1 cellular context compared by ENCODE assay signal in the genomic region with DNA sequence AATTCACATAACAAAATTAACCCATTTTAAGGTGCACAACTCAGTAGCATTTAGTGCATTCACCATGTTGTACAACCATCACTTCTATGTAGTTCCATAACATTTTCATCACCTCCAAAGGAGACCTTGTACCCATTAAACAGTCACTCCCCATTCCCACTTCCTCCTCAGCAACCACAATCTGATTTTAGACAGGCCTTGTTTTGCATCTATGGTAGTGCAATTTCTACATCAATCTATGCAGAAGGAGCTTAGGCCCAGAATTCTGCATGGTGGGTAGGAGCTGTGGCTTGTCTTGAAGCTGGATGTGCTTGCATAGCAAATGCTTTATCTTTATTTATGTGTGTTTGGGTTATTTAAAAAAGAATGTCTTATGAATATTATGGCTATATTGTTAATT.
TF ChIP-seq lines count a peak whose summit lies in the region.

No MANE protein-coding gene starts in this region.

TF ChIP-seq in GM12878, 131 proteins besides CTCF, POLR2A, EP300 and RAD21:
- TF ChIP-seq EED (IDR thresholded peaks at IDR 0.05; ENCODE audit: low read depth) = 0 out of 2 replicates have a peak, but pooled peaks have one; percentile 29
- TF ChIP-seq SPI1 (IDR thresholded peaks at IDR 0.05; ENCODE audit: borderline replicate concordance, insufficient read depth, low read depth, low read length) = peak; percentile 81
- TF ChIP-seq RFX5 (IDR thresholded peaks at IDR 0.05; ENCODE audit: low read depth, low read length) = peak; percentile 65; the same call in 1 of the 2 replicates
- TF ChIP-seq LARP7 (IDR thresholded peaks at IDR 0.05) = no peak
- TF ChIP-seq RUNX3 (IDR thresholded peaks at IDR 0.05; ENCODE audit: low read length) = peak; percentile 88
- TF ChIP-seq IKZF1 (conservative IDR thresholded peaks at IDR 0.05) = peak; percentile 8
- TF ChIP-seq HDAC2 (IDR thresholded peaks at IDR 0.05) = no peak
- TF ChIP-seq SMAD5 (IDR thresholded peaks at IDR 0.05; ENCODE audit: low read depth) = no peak
- no peak for TF ChIP-seq NFIC (IDR thresholded peaks at IDR 0.05; ENCODE audit: low read depth, low read length)
- TF ChIP-seq STAT3 (IDR thresholded peaks at IDR 0.05; ENCODE audit: low read depth, low read length) = no peak
- TF ChIP-seq KDM1A (IDR thresholded peaks at IDR 0.05; ENCODE audit: borderline replicate concordance) = no peak
- TF ChIP-seq TCF3 (IDR thresholded peaks at IDR 0.05; ENCODE audit: borderline replicate concordance, insufficient read depth, low read depth, low read length) = no peak
- TF ChIP-seq, protein P1, sequence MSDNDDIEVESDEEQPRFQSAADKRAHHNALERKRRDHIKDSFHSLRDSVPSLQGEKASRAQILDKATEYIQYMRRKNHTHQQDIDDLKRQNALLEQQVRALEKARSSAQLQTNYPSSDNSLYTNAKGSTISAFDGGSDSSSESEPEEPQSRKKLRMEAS (IDR thresholded peaks at IDR 0.05; ENCODE audit: low read depth, low read length) = no peak
- no peak for TF ChIP-seq KAT2A (conservative IDR thresholded peaks at IDR 0.05; ENCODE audit: control insufficient read depth, low read depth, low read length)
- TF ChIP-seq, protein P2, sequence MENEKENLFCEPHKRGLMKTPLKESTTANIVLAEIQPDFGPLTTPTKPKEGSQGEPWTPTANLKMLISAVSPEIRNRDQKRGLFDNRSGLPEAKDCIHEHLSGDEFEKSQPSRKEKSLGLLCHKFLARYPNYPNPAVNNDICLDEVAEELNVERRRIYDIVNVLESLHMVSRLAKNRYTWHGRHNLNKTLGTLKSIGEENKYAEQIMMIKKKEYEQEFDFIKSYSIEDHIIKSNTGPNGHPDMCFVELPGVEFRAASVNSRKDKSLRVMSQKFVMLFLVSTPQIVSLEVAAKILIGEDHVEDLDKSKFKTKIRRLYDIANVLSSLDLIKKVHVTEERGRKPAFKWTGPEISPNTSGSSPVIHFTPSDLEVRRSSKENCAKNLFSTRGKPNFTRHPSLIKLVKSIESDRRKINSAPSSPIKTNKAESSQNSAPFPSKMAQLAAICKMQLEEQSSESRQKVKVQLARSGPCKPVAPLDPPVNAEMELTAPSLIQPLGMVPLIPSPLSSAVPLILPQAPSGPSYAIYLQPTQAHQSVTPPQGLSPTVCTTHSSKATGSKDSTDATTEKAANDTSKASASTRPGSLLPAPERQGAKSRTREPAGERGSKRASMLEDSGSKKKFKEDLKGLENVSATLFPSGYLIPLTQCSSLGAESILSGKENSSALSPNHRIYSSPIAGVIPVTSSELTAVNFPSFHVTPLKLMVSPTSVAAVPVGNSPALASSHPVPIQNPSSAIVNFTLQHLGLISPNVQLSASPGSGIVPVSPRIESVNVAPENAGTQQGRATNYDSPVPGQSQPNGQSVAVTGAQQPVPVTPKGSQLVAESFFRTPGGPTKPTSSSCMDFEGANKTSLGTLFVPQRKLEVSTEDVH (IDR thresholded peaks at IDR 0.05; ENCODE audit: low read depth, partially characterized antibody) = no peak
- TF ChIP-seq TCF12 (IDR thresholded peaks at IDR 0.05; ENCODE audit: low read depth, low read length) = no peak
- TF ChIP-seq FOXK2 (IDR thresholded peaks at IDR 0.05) = no peak
- TF ChIP-seq HDAC6 (IDR thresholded peaks at IDR 0.05; ENCODE audit: unreplicated experiment) = no peak
- TF ChIP-seq, protein P3, sequence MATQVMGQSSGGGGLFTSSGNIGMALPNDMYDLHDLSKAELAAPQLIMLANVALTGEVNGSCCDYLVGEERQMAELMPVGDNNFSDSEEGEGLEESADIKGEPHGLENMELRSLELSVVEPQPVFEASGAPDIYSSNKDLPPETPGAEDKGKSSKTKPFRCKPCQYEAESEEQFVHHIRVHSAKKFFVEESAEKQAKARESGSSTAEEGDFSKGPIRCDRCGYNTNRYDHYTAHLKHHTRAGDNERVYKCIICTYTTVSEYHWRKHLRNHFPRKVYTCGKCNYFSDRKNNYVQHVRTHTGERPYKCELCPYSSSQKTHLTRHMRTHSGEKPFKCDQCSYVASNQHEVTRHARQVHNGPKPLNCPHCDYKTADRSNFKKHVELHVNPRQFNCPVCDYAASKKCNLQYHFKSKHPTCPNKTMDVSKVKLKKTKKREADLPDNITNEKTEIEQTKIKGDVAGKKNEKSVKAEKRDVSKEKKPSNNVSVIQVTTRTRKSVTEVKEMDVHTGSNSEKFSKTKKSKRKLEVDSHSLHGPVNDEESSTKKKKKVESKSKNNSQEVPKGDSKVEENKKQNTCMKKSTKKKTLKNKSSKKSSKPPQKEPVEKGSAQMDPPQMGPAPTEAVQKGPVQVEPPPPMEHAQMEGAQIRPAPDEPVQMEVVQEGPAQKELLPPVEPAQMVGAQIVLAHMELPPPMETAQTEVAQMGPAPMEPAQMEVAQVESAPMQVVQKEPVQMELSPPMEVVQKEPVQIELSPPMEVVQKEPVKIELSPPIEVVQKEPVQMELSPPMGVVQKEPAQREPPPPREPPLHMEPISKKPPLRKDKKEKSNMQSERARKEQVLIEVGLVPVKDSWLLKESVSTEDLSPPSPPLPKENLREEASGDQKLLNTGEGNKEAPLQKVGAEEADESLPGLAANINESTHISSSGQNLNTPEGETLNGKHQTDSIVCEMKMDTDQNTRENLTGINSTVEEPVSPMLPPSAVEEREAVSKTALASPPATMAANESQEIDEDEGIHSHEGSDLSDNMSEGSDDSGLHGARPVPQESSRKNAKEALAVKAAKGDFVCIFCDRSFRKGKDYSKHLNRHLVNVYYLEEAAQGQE (IDR thresholded peaks at IDR 0.05; ENCODE audit: low read depth, low read length) = no peak
- TF ChIP-seq CHD2 (IDR thresholded peaks at IDR 0.05; ENCODE audit: borderline replicate concordance, low read depth, low read length) = peak; percentile 24; the same call in 1 of the 2 replicates
- no peak for TF ChIP-seq NFXL1 (IDR thresholded peaks at IDR 0.05; ENCODE audit: borderline replicate concordance)
- TF ChIP-seq IRF4 (IDR thresholded peaks at IDR 0.05; ENCODE audit: low read depth, low read length) = peak; percentile 59; the same call in 1 of the 2 replicates
- peak in 1 of 2 experiments; percentile 50; a peak in 2 of 4 replicates for TF ChIP-seq IKZF2 (IDR thresholded peaks at IDR 0.05)
- no peak for TF ChIP-seq ZSCAN29 (IDR thresholded peaks at IDR 0.05)
- TF ChIP-seq, protein P4, sequence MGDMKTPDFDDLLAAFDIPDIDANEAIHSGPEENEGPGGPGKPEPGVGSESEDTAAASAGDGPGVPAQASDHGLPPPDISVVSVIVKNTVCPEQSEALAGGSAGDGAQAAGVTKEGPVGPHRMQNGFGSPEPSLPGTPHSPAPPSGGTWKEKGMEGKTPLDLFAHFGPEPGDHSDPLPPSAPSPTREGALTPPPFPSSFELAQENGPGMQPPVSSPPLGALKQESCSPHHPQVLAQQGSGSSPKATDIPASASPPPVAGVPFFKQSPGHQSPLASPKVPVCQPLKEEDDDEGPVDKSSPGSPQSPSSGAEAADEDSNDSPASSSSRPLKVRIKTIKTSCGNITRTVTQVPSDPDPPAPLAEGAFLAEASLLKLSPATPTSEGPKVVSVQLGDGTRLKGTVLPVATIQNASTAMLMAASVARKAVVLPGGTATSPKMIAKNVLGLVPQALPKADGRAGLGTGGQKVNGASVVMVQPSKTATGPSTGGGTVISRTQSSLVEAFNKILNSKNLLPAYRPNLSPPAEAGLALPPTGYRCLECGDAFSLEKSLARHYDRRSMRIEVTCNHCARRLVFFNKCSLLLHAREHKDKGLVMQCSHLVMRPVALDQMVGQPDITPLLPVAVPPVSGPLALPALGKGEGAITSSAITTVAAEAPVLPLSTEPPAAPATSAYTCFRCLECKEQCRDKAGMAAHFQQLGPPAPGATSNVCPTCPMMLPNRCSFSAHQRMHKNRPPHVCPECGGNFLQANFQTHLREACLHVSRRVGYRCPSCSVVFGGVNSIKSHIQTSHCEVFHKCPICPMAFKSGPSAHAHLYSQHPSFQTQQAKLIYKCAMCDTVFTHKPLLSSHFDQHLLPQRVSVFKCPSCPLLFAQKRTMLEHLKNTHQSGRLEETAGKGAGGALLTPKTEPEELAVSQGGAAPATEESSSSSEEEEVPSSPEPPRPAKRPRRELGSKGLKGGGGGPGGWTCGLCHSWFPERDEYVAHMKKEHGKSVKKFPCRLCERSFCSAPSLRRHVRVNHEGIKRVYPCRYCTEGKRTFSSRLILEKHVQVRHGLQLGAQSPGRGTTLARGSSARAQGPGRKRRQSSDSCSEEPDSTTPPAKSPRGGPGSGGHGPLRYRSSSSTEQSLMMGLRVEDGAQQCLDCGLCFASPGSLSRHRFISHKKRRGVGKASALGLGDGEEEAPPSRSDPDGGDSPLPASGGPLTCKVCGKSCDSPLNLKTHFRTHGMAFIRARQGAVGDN (IDR thresholded peaks at IDR 0.05) = 0 out of 2 replicates have a peak, but pooled peaks have one; percentile 33
- no peak for TF ChIP-seq TBL1XR1 (IDR thresholded peaks at IDR 0.05; ENCODE audit: low read depth, low read length)
- TF ChIP-seq SUPT20H (IDR thresholded peaks at IDR 0.05; ENCODE audit: borderline replicate concordance, control insufficient read depth, low read depth, low read length) = no peak
- TF ChIP-seq BMI1 (IDR thresholded peaks at IDR 0.05; ENCODE audit: borderline replicate concordance) = no peak
